6 cellular contexts compared by ENCODE assay signal in genomic region chr19:52896431-52897148, GRCh38. TPM values are rescaled to one million over a fixed set of nuclear protein-coding genes. Genes with fewer than 3 reads are reported as not detected.
DNase-seq lines count a peak whose midpoint lies in the region; ATAC-seq and TF ChIP-seq lines count a peak whose summit lies in the region.

No MANE protein-coding gene starts in this region.

- no peaks in the 10 kb centered on the region for H3K27me3 Mint-ChIP-seq in activated CD8-positive, alpha-beta T cell treated with anti-CD3 and anti-CD28 coated beads, Interleukin-2, amount 10 ng/mL, durations not matched to agents 7 days and 5 days (ENCODE audit: low read depth)

- peaks cover 5% of the 10 kb centered on the region; the same call in 1 of the 2 replicates for H3K36me3 ChIP-seq in ACC112 (ENCODE audit: insufficient read depth, low read length)
- H3K36me3 ChIP-seq in HEK293 (ENCODE audit: control insufficient read depth in 2 of 2, insufficient read depth in 1 of 2, low read length in 2 of 2), result no peaks in the 10 kb centered on the region

- H2AFZ ChIP-seq in ACC112 (ENCODE audit: low read length, unreplicated experiment), result peak overlapping the region; percentile 91

- H3K9me3 ChIP-seq in HEK293 (ENCODE audit: control insufficient read depth, insufficient read depth, low read depth, low read length), result no peaks in the 10 kb centered on the region

- TF ChIP-seq CTCF in HEK293 (tag by site-specific recombination; IDR thresholded peaks at IDR 0.05), result no peak

- H3K79me2 ChIP-seq in ACC112 (ENCODE audit: control insufficient read depth, insufficient read depth, low read length, unreplicated experiment), result peaks cover 18% of the 10 kb centered on the region

- H3K27ac ChIP-seq in ACC112 (ENCODE audit: low read depth, low read length), result peak overlapping the region; percentile 72
- no peak overlapping the region for H3K27ac ChIP-seq in HEK293 (ENCODE audit: extremely low read depth, low read depth, low read length)

- H3K4me3 ChIP-seq in ACC112 (ENCODE audit: low read depth, low read length) (peak overlapping the region; percentile 93), HEK293 (ENCODE audit: low read depth, low read length) (peak overlapping the region; percentile 50)

- ATAC-seq in activated CD8-positive, alpha-beta T cell treated with anti-CD3 and anti-CD28 coated beads, Interleukin-2, amount 10 ng/mL, durations not matched to agents 7 days and 5 days, result no peak
- peak; percentile 89 for ATAC-seq in left colon
- ATAC-seq in HG03175 (IDR thresholded peaks at IDR 0.05; ENCODE audit: unreplicated experiment), result no peak
- no peak for ATAC-seq in HG03097 (IDR thresholded peaks at IDR 0.05; ENCODE audit: low FRiP score, unreplicated experiment)

- H3K36me3 Mint-ChIP-seq in activated CD8-positive, alpha-beta T cell treated with anti-CD3 and anti-CD28 coated beads, Interleukin-2, amount 10 ng/mL, durations not matched to agents 7 days and 5 days (ENCODE audit: low read depth), result peaks cover 41% of the 10 kb centered on the region

- intact Hi-C loops in left colon (cut with DNase I, micrococcal nuclease), result no loop called here

- H3K4me1 ChIP-seq in ACC112 (ENCODE audit: control insufficient read depth, insufficient read depth, low read length, unreplicated experiment) (no peaks in the 10 kb centered on the region), HEK293 (ENCODE audit: control insufficient read depth, insufficient read depth, low read length) (no peaks in the 10 kb centered on the region)

- H3K27me3 ChIP-seq in ACC112 (ENCODE audit: insufficient read depth, low read length), result no peaks in the 10 kb centered on the region

- H3K4me3 Mint-ChIP-seq in activated CD8-positive, alpha-beta T cell treated with anti-CD3 and anti-CD28 coated beads, Interleukin-2, amount 10 ng/mL, durations not matched to agents 7 days and 5 days, result peak overlapping the region; percentile 90

- CTCF ChIA-PET in HEK293 (lab: Yijun Ruan, JAX), result no interaction called here
- CTCF ChIA-PET in activated CD8-positive, alpha-beta T cell treated with anti-CD3 and anti-CD28 coated beads, Interleukin-2, amount 10 ng/mL, durations not matched to agents 7 days and 5 days (lab: Charles Lee), result interaction anchor here (1.1 kb wide), 1 partner anchor 11 kb away, joined by 3 read pairs; no protein-coding TSS in a partner anchor

- H3K9me3 Mint-ChIP-seq in activated CD8-positive, alpha-beta T cell treated with anti-CD3 and anti-CD28 coated beads, Interleukin-2, amount 10 ng/mL, durations not matched to agents 7 days and 5 days (ENCODE audit: insufficient read depth), result peaks cover 6% of the 10 kb centered on the region

- H3K4me1 Mint-ChIP-seq in activated CD8-positive, alpha-beta T cell treated with anti-CD3 and anti-CD28 coated beads, Interleukin-2, amount 10 ng/mL, durations not matched to agents 7 days and 5 days (ENCODE audit: low read depth), result peaks cover 8% of the 10 kb centered on the region

- peak overlapping the region; percentile 97 for H3K27ac Mint-ChIP-seq in activated CD8-positive, alpha-beta T cell treated with anti-CD3 and anti-CD28 coated beads, Interleukin-2, amount 10 ng/mL, durations not matched to agents 7 days and 5 days

- POLR2A ChIA-PET in HEK293 (lab: Yijun Ruan, JAX), result no interaction called here
- POLR2A ChIA-PET in activated CD8-positive, alpha-beta T cell treated with anti-CD3 and anti-CD28 coated beads, Interleukin-2, amount 10 ng/mL, durations not matched to agents 7 days and 5 days (lab: Charles Lee), result no interaction called here

- DNase-seq in activated CD8-positive, alpha-beta T cell treated with anti-CD3 and anti-CD28 coated beads, Interleukin-2, amount 10 ng/mL, durations not matched to agents 7 days and 5 days, result peak; percentile 24
- DNase-seq in left colon, result peak; percentile 80 to 85

TF ChIP-seq in HEK293, 187 proteins besides CTCF, POLR2A, EP300 and RAD21:
- 0 out of 2 replicates have a peak, but pooled peaks have one; percentile 8 for TF ChIP-seq ZNF335 (tag by site-specific recombination; conservative IDR thresholded peaks at IDR 0.05)
- no peak for TF ChIP-seq ZFP69B (tag by site-specific recombination; IDR thresholded peaks at IDR 0.05)

RNA-seq across cellular contexts. Expression of gene ZNF320, which starts 0.8 kb away (rescaled TPM):
- 10 to 100 TPM in 1 of 2 experiments, 1 to 10 TPM in 1; 7.9 to 10.5 TPM for total RNA-seq in activated CD8-positive, alpha-beta T cell treated with anti-CD3 and anti-CD28 coated beads, Interleukin-2, amount 10 ng/mL, durations not matched to agents 7 days and 5 days
- 10 to 100 TPM; 14.6 to 20.9 TPM for total RNA-seq in left colon

RNA-seq across cellular contexts. Expression of gene ZNF888, which starts 26.6 kb away (rescaled TPM):
- total RNA-seq in activated CD8-positive, alpha-beta T cell treated with anti-CD3 and anti-CD28 coated beads, Interleukin-2, amount 10 ng/mL, durations not matched to agents 7 days and 5 days, result 1 to 10 TPM; 8.1 to 8.8 TPM
- 10 to 100 TPM; 11.4 to 18.3 TPM for total RNA-seq in left colon

RNA-seq across cellular contexts. Expression of gene ZNF468, which starts 39.2 kb away (rescaled TPM):
- total RNA-seq in activated CD8-positive, alpha-beta T cell treated with anti-CD3 and anti-CD28 coated beads, Interleukin-2, amount 10 ng/mL, durations not matched to agents 7 days and 5 days, result 10 to 100 TPM; 21.2 to 26.7 TPM
- 10 to 100 TPM; 16.0 to 23.4 TPM for total RNA-seq in left colon
